In genomic region chr20:58352454-58352853, GRCh38 we compare ENCODE assay signal across 14 cellular contexts. TPM values are rescaled to one million over a fixed set of nuclear protein-coding genes. Genes with fewer than 3 reads are reported as not detected.
DNase-seq lines count a peak whose midpoint lies in the region; ATAC-seq and TF ChIP-seq lines count a peak whose summit lies in the region.
"Had no signal": no experiment of that assay in that cellular context is flagged by ENCODE, and none has a peak within 500 bp of the region (broad histone marks: within the 10 kb centered on the region; RNA-seq: fewer than 3 reads in every experiment).

No MANE protein-coding gene starts in this region.

- H3K27ac ChIP-seq in right atrium auricular region: no peak overlapping the region

- H3K9me3 Mint-ChIP-seq in activated T-helper 17 cell treated with anti-CD3 and anti-CD28 coated beads, Interleukin-2, amount 50 U/mL, for 72 hours: no peaks in the 10 kb centered on the region
- no peaks in the 10 kb centered on the region for H3K9me3 Mint-ChIP-seq in stimulated activated effector memory CD8-positive, alpha-beta T cell treated with anti-CD3 and anti-CD28 coated beads, Interleukin-12 subunit alpha, Interleukin-12 subunit beta, amount 100 ng/mL, for 72 hours

- H3K4me1 ChIP-seq in right atrium auricular region: no peaks in the 10 kb centered on the region

- H3K36me3 ChIP-seq in right atrium auricular region: peaks cover 29% of the 10 kb centered on the region

- peak; percentile 91 for ATAC-seq in activated T-helper 17 cell treated with anti-CD3 and anti-CD28 coated beads, Interleukin-2, amount 50 U/mL, for 72 hours (replicated peaks)
- ATAC-seq in stimulated activated effector memory CD8-positive, alpha-beta T cell treated with anti-CD3 and anti-CD28 coated beads, Interleukin-12 subunit alpha, Interleukin-12 subunit beta, amount 100 ng/mL, for 72 hours: peak; percentile 97
- ATAC-seq: Panc1 had no signal

- H3K4me3 ChIP-seq in right atrium auricular region: no peak overlapping the region

- H3K27me3 ChIP-seq in right atrium auricular region: no peaks in the 10 kb centered on the region

- peaks cover 88% of the 10 kb centered on the region for H3K36me3 Mint-ChIP-seq in activated T-helper 17 cell treated with anti-CD3 and anti-CD28 coated beads, Interleukin-2, amount 50 U/mL, for 72 hours (ENCODE audit: low read depth)
- peaks cover 76% of the 10 kb centered on the region for H3K36me3 Mint-ChIP-seq in stimulated activated effector memory CD8-positive, alpha-beta T cell treated with anti-CD3 and anti-CD28 coated beads, Interleukin-12 subunit alpha, Interleukin-12 subunit beta, amount 100 ng/mL, for 72 hours

- DNase-seq in activated T-cell treated with anti-CD3 and anti-CD28 coated beads for 48 hours (ENCODE audit: low read depth) (peak; percentile 27), right atrium auricular region (ENCODE audit: low spot score) (no peak), DMS 273 treated with DMSO at 0.1 percent for 48 hours (lab: John Stamatoyannopoulos, UW) (no peak)
- DNase-seq in activated T-cell treated with anti-CD3 and anti-CD28 coated beads, Interleukin-2, amount 50 U/mL, for 1 hour: no peak
- DNase-seq in stimulated activated CD4-positive, alpha-beta T cell treated with anti-CD3 and anti-CD28 coated beads, TNF-alpha, amount 100 ng/mL, for 48 hours (ENCODE audit: low read depth in 3 of 3): peak in 2 of 3 donors; percentile 20 to 34
- no peak for DNase-seq in stimulated activated CD4-positive, alpha-beta T cell treated with anti-CD3 and anti-CD28 coated beads, Interleukin-12 subunit alpha, Interleukin-12 subunit beta, amount 100 ng/mL, for 4 hours
- peak; percentile 5 to 60 for DNase-seq in stimulated activated effector memory CD8-positive, alpha-beta T cell treated with anti-CD3 and anti-CD28 coated beads, Interleukin-12 subunit alpha, Interleukin-12 subunit beta, amount 100 ng/mL, for 72 hours (ENCODE audit: low spot score in 2 of 2)
- DNase-seq: ACHN, C1 segment of cervical spinal cord, DMS79 treated with DMSO at 0.1 percent for 48 hours, KG1, NCI-H1694 treated with DMSO at 0.1 percent for 48 hours had no signal

- no peaks in the 10 kb centered on the region for H3K4me1 Mint-ChIP-seq in activated T-helper 17 cell treated with anti-CD3 and anti-CD28 coated beads, Interleukin-2, amount 50 U/mL, for 72 hours
- peaks cover 14% of the 10 kb centered on the region for H3K4me1 Mint-ChIP-seq in stimulated activated effector memory CD8-positive, alpha-beta T cell treated with anti-CD3 and anti-CD28 coated beads, Interleukin-12 subunit alpha, Interleukin-12 subunit beta, amount 100 ng/mL, for 72 hours

- no peak for TF ChIP-seq CTCF in right atrium auricular region (IDR thresholded peaks at IDR 0.05)

- no peak overlapping the region for H3K4me3 Mint-ChIP-seq in activated T-helper 17 cell treated with anti-CD3 and anti-CD28 coated beads, Interleukin-2, amount 50 U/mL, for 72 hours
- H3K4me3 Mint-ChIP-seq in stimulated activated effector memory CD8-positive, alpha-beta T cell treated with anti-CD3 and anti-CD28 coated beads, Interleukin-12 subunit alpha, Interleukin-12 subunit beta, amount 100 ng/mL, for 72 hours: no peak overlapping the region

- H3K9me3 ChIP-seq in right atrium auricular region: no peaks in the 10 kb centered on the region

- peak overlapping the region; percentile 26 for H3K27ac Mint-ChIP-seq in activated T-helper 17 cell treated with anti-CD3 and anti-CD28 coated beads, Interleukin-2, amount 50 U/mL, for 72 hours
- peak overlapping the region; percentile 43 for H3K27ac Mint-ChIP-seq in stimulated activated effector memory CD8-positive, alpha-beta T cell treated with anti-CD3 and anti-CD28 coated beads, Interleukin-12 subunit alpha, Interleukin-12 subunit beta, amount 100 ng/mL, for 72 hours

- no peaks in the 10 kb centered on the region for H3K27me3 Mint-ChIP-seq in activated T-helper 17 cell treated with anti-CD3 and anti-CD28 coated beads, Interleukin-2, amount 50 U/mL, for 72 hours

RNA-seq across cellular contexts. Expression of gene VAPB, which starts 36.6 kb away (rescaled TPM):
- 10 to 100 TPM; 43.2 to 48.2 TPM for total RNA-seq in activated T-helper 17 cell treated with anti-CD3 and anti-CD28 coated beads, Interleukin-2, amount 50 U/mL, for 72 hours
- total RNA-seq in right atrium auricular region: 10 to 100 TPM; 20.2 to 21.8 TPM

RNA-seq across cellular contexts. Expression of gene RAB22A, which starts 42.9 kb away (rescaled TPM):
- 10 to 100 TPM; 11.6 to 12.8 TPM for total RNA-seq in activated T-helper 17 cell treated with anti-CD3 and anti-CD28 coated beads, Interleukin-2, amount 50 U/mL, for 72 hours
- 1 to 10 TPM; 7.5 to 9.3 TPM for total RNA-seq in right atrium auricular region

Comparison
In these comparisons a context has a peak if more than half of its experiments do, and no peak if none do; other contexts are left out.
1. DNase-seq: peak in activated T-cell treated with anti-CD3 and anti-CD28 coated beads for 48 hours (single experiment), stimulated activated CD4-positive, alpha-beta T cell treated with anti-CD3 and anti-CD28 coated beads, TNF-alpha, amount 100 ng/mL, for 48 hours (2 of 3) and stimulated activated effector memory CD8-positive, alpha-beta T cell treated with anti-CD3 and anti-CD28 coated beads, Interleukin-12 subunit alpha, Interleukin-12 subunit beta, amount 100 ng/mL, for 72 hours (2 of 2); none in activated T-cell treated with anti-CD3 and anti-CD28 coated beads, Interleukin-2, amount 50 U/mL, for 1 hour (single experiment), stimulated activated CD4-positive, alpha-beta T cell treated with anti-CD3 and anti-CD28 coated beads, Interleukin-12 subunit alpha, Interleukin-12 subunit beta, amount 100 ng/mL, for 4 hours (single experiment), right atrium auricular region (single experiment) and DMS 273 treated with DMSO at 0.1 percent for 48 hours (single experiment).